In the genomic region with DNA sequence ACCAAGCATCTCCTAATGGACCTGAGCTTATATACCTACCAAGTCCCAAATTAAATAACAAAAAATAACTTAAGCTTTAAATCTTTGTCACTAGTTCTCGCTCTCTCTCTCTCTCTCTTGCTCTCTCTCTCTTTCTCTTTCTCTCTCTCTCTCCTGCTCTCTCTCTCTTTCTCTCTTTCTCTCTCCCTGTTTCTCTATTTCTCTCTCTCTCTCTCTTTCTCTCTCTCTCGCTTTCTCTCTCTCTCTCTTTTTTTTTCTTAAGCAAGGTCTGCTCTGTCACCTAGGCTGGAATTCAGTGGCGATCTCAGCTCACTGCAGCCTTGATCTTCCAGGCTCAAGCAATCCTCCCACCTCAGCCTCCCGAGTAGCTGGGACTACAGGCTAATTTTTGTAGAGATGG, we compare ENCODE assay signal across 1 cellular context.
TF ChIP-seq lines count a peak whose summit lies in the region.

No MANE protein-coding gene starts in this region.

TF ChIP-seq in GM23338, 12 proteins besides CTCF, POLR2A, EP300 and RAD21 (continued from another document):
- TF ChIP-seq, protein P1, sequence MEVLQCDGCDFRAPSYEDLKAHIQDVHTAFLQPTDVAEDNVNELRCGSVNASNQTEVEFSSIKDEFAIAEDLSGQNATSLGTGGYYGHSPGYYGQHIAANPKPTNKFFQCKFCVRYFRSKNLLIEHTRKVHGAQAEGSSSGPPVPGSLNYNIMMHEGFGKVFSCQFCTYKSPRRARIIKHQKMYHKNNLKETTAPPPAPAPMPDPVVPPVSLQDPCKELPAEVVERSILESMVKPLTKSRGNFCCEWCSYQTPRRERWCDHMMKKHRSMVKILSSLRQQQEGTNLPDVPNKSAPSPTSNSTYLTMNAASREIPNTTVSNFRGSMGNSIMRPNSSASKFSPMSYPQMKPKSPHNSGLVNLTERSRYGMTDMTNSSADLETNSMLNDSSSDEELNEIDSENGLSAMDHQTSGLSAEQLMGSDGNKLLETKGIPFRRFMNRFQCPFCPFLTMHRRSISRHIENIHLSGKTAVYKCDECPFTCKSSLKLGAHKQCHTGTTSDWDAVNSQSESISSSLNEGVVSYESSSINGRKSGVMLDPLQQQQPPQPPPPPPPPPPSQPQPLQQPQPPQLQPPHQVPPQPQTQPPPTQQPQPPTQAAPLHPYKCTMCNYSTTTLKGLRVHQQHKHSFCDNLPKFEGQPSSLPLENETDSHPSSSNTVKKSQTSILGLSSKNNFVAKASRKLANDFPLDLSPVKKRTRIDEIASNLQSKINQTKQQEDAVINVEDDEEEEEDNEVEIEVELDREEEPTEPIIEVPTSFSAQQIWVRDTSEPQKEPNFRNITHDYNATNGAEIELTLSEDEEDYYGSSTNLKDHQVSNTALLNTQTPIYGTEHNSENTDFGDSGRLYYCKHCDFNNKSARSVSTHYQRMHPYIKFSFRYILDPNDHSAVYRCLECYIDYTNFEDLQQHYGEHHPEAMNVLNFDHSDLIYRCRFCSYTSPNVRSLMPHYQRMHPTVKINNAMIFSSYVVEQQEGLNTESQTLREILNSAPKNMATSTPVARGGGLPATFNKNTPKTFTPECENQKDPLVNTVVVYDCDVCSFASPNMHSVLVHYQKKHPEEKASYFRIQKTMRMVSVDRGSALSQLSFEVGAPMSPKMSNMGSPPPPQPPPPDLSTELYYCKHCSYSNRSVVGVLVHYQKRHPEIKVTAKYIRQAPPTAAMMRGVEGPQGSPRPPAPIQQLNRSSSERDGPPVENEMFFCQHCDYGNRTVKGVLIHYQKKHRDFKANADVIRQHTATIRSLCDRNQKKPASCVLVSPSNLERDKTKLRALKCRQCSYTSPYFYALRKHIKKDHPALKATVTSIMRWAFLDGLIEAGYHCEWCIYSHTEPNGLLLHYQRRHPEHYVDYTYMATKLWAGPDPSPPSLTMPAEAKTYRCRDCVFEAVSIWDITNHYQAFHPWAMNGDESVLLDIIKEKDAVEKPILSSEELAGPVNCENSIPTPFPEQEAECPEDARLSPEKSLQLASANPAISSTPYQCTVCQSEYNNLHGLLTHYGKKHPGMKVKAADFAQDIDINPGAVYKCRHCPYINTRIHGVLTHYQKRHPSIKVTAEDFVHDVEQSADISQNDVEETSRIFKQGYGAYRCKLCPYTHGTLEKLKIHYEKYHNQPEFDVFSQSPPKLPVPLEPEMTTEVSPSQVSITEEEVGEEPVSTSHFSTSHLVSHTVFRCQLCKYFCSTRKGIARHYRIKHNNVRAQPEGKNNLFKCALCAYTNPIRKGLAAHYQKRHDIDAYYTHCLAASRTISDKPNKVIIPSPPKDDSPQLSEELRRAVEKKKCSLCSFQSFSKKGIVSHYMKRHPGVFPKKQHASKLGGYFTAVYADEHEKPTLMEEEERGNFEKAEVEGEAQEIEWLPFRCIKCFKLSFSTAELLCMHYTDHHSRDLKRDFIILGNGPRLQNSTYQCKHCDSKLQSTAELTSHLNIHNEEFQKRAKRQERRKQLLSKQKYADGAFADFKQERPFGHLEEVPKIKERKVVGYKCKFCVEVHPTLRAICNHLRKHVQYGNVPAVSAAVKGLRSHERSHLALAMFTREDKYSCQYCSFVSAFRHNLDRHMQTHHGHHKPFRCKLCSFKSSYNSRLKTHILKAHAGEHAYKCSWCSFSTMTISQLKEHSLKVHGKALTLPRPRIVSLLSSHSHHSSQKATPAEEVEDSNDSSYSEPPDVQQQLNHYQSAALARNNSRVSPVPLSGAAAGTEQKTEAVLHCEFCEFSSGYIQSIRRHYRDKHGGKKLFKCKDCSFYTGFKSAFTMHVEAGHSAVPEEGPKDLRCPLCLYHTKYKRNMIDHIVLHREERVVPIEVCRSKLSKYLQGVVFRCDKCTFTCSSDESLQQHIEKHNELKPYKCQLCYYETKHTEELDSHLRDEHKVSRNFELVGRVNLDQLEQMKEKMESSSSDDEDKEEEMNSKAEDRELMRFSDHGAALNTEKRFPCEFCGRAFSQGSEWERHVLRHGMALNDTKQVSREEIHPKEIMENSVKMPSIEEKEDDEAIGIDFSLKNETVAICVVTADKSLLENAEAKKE (CRISPR knock-in tag; IDR thresholded peaks at IDR 0.05): no peak
- TF ChIP-seq EZH2phosphoT487 (IDR thresholded peaks at IDR 0.05; ENCODE audit: unreplicated experiment): no peak
